1 cellular context compared by ENCODE assay signal in genomic region chr12:32309811-32310755, GRCh38.
TF ChIP-seq lines count a peak whose summit lies in the region.

No MANE protein-coding gene starts in this region.

TF ChIP-seq in Ishikawa, 13 proteins besides CTCF, POLR2A, EP300 and RAD21 (continued from another document):
- no peak for TF ChIP-seq FOXM1 (IDR thresholded peaks at IDR 0.05; ENCODE audit: borderline replicate concordance, low read depth)
- no peak for TF ChIP-seq TCF12 (IDR thresholded peaks at IDR 0.05; ENCODE audit: low read depth)
- TF ChIP-seq, protein P1, sequence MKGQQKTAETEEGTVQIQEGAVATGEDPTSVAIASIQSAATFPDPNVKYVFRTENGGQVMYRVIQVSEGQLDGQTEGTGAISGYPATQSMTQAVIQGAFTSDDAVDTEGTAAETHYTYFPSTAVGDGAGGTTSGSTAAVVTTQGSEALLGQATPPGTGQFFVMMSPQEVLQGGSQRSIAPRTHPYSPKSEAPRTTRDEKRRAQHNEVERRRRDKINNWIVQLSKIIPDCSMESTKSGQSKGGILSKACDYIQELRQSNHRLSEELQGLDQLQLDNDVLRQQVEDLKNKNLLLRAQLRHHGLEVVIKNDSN (IDR thresholded peaks at IDR 0.05): no peak
- TF ChIP-seq CEBPB (IDR thresholded peaks at IDR 0.05): no peak
- TF ChIP-seq MAX (IDR thresholded peaks at IDR 0.05): peak; percentile 52; the same call in 1 of the 2 replicates
- no peak for TF ChIP-seq CREB1 (IDR thresholded peaks at IDR 0.05; ENCODE audit: low read depth)
- no peak for TF ChIP-seq EGR1 (IDR thresholded peaks at IDR 0.05)
TF ChIP-seq in Ishikawa: peak in this region for 2.
